In genomic region chr16:29900102-29900887, GRCh38 we compare ENCODE assay signal across 8 cellular contexts.
DNase-seq lines count a peak whose midpoint lies in the region; ATAC-seq lines count a peak whose summit lies in the region.

Gene ASPHD1 (plus strand): TSS chr16:29900488. CDS start chr16:29900972, 484 bp downstream.

- DNase-seq in GM04503 (ENCODE audit: low read depth) (peak; percentile 29), NCI-H82 (lab: John Stamatoyannopoulos, UW) (peak; percentile 83), activated T-cell treated with anti-CD3 and anti-CD28 coated beads for 24 hours (ENCODE audit: low read depth) (peak; percentile 49), epidermal melanocyte (ENCODE audit: insufficient read length, low spot score) (peak; percentile 72), middle frontal gyrus (ENCODE audit: extremely low spot score, low spot score) (peak; percentile 76), cortex of kidney (lab: John Stamatoyannopoulos, UW) (no peak)
- peak; percentile 44 to 48 for DNase-seq in stimulated activated CD8-positive, alpha-beta memory T cell treated with anti-CD3 and anti-CD28 coated beads, Interleukin-2, amount 100 ng/mL, for 48 hours (ENCODE audit: low read depth in 2 of 2)

- peak; percentile 57 for ATAC-seq in HG03159 (IDR thresholded peaks at IDR 0.05; ENCODE audit: unreplicated experiment)
